Comparison of ENCODE assay signal across 9 cellular contexts in genomic region chr16:48383204-48383876, GRCh38. TPM values are rescaled to one million over a fixed set of nuclear protein-coding genes. Genes with fewer than 3 reads are reported as not detected.
DNase-seq lines count a peak whose midpoint lies in the region; ATAC-seq, FAIRE-seq and TF ChIP-seq lines count a peak whose summit lies in the region.
"Had no signal": no experiment of that assay in that cellular context is flagged by ENCODE, and none has a peak within 500 bp of the region (broad histone marks: within the 10 kb centered on the region; RNA-seq: fewer than 3 reads in every experiment).

No MANE protein-coding gene starts in this region.

- POLR2A ChIA-PET in K562 (lab: Yijun Ruan, JAX) = interaction anchor here (1.1 to 2.8 kb wide), 4 partner anchors 8 to 18 kb away, joined by 5 to 25 read pairs (median 10); no protein-coding TSS in a partner anchor

- no peak overlapping the region for H2AFZ ChIP-seq in K562 (ENCODE audit: low read depth, low read length)

- TF ChIP-seq POLR2A in heart left ventricle (IDR thresholded peaks at IDR 0.05) (no peak), K562 (conservative IDR thresholded peaks at IDR 0.05) (no peak)

- H3K4me1 ChIP-seq in heart left ventricle = peaks cover 15 to 65% (median 43%) of the 10 kb centered on the region in 12 donors
- peaks cover 26 to 30% of the 10 kb centered on the region in 2 experiments; a peak in 4 of 5 replicates for H3K4me1 ChIP-seq in K562 (replicated peaks in 1 of 2; ENCODE audit: control insufficient read depth in 2 of 2, insufficient read depth in 2 of 2, low read length in 2 of 2)
- H3K4me1 ChIP-seq in urinary bladder (ENCODE audit: insufficient read depth) = peaks cover 6% of the 10 kb centered on the region

- in situ Hi-C loops in K562 (cut with MboI) = no loop called here

- no peak for TF ChIP-seq RAD21 in K562 (CRISPR knock-in tag; conservative IDR thresholded peaks at IDR 0.05 in 1 of 2, IDR thresholded peaks at IDR 0.05 in 1 of 2)

- DNase-seq in heart left ventricle = no peak
- no peak for DNase-seq in cardiac septum (ENCODE audit: low spot score)
- no peak for DNase-seq in K562 (ENCODE audit: extremely low read depth in 1 of 4, low spot score in 3 of 4)
- peak; percentile 42 for DNase-seq in medulla oblongata (ENCODE audit: extremely low spot score)
- no peak for DNase-seq in GM10266 (ENCODE audit: extremely low spot score)
- no peak for DNase-seq in activated naive CD4-positive, alpha-beta T cell (lab: John Stamatoyannopoulos, UW)
- no peak for DNase-seq in NCI-H1092 treated with DMSO at 0.1 percent for 48 hours (lab: John Stamatoyannopoulos, UW)
- DNase-seq: NCI-H774 had no signal

- H3K9me3 ChIP-seq in heart left ventricle (no peaks in the 10 kb centered on the region), K562 (replicated peaks; ENCODE audit: control insufficient read depth, insufficient read depth, low read depth, low read length) (no peaks in the 10 kb centered on the region)

- H3K4me3 ChIP-seq in heart left ventricle (peak overlapping the region; percentile 65 to 99 (median 95)), K562 (peak overlapping the region; percentile 85), urinary bladder (ENCODE audit: low read depth, low read length) (peak overlapping the region; percentile 99)

- H3K9ac ChIP-seq in K562 (ENCODE audit: insufficient read depth in 1 of 2, low read depth in 2 of 2, low read length in 2 of 2) = peak overlapping the region in 1 of 2 experiments; percentile 79; a peak in 2 of 4 replicates

- peaks cover 48% of the 10 kb centered on the region for H4K20me1 ChIP-seq in K562 (replicated peaks; ENCODE audit: control insufficient read depth, insufficient read depth, low read length)

- CTCF ChIA-PET in K562 (lab: Yijun Ruan, JAX; ENCODE audit: low intra/inter-chr PET ratio) = no interaction called here

- H3K36me3 ChIP-seq in heart left ventricle (no peaks in the 10 kb centered on the region), K562 (ENCODE audit: control insufficient read depth, insufficient read depth, low read length) (no peaks in the 10 kb centered on the region), urinary bladder (ENCODE audit: insufficient read depth) (no peaks in the 10 kb centered on the region)

- intact Hi-C loops in heart left ventricle (cut with DNase I) (loop anchor here in 7 of 10 donors (2.0 to 10.0 kb wide), 5 partner anchors 17 to 241 kb away; partner anchors contain the start of gene N4BP1 (in 1 of the 7)), cardiac septum (cut with DNase I) (loop anchor here (10.0 kb wide), 1 partner anchor 151 kb away; no protein-coding TSS in a partner anchor), K562 (cut with micrococcal nuclease) (no loop called here)

- H3K4me2 ChIP-seq in K562 (ENCODE audit: insufficient read depth, low read length) = peak overlapping the region; percentile 95

- ATAC-seq in heart left ventricle (no peak), K562 (no peak)

- 29 to 41% (median 32%) methylated on average over 3 of the region's 3 CpGs for WGBS in heart left ventricle, 4 donors
- 24% methylated on average over 3 of the region's 3 CpGs for WGBS in K562 (ENCODE audit: insufficient coverage, low coverage, missing lambda C conversion rate)
- 38% methylated on average over 3 of the region's 3 CpGs for WGBS in urinary bladder

- H3K79me2 ChIP-seq in K562 (ENCODE audit: control insufficient read depth, insufficient read depth, low read length) = peaks cover 61% of the 10 kb centered on the region

- no peak for TF ChIP-seq EP300 in K562 (IDR thresholded peaks at IDR 0.05; ENCODE audit: low read length)

- H3K27me3 ChIP-seq in heart left ventricle (no peaks in the 10 kb centered on the region), K562 (ENCODE audit: control insufficient read depth in 2 of 2, insufficient read depth in 2 of 2, low read length in 2 of 2) (no peaks in the 10 kb centered on the region)

- FAIRE-seq in K562 (lab: Jason Lieb, UNC) = no peak

- H3K27ac ChIP-seq in heart left ventricle (peak overlapping the region in 11 of 12 donors; percentile 97 to 100 (median 99)), K562 (ENCODE audit: extremely low read depth, low read depth, low read length) (no peak overlapping the region; the same call in 2 of the 3 replicates), urinary bladder (ENCODE audit: low read depth) (no peak overlapping the region)

- TF ChIP-seq CTCF in heart left ventricle (IDR thresholded peaks at IDR 0.05) (no peak), K562 (IDR thresholded peaks at IDR 0.05 in 2 of 3, conservative IDR thresholded peaks at IDR 0.05 in 1 of 3; ENCODE audit: insufficient read depth in 2 of 3, low read depth in 1 of 3, low read length in 3 of 3) (no peak), GM10266 (IDR thresholded peaks at IDR 0.05; ENCODE audit: control insufficient read depth, insufficient read depth, low read depth, missing control alignments) (no peak)

- no peaks in the 10 kb centered on the region for H3K9me1 ChIP-seq in K562 (ENCODE audit: control insufficient read depth, insufficient read depth, low read length)

- BruUV-seq in K562 (replicated peaks; lab: Mats Ljungman, UMichigan) = no TSS peak

TF ChIP-seq in K562, 482 proteins besides CTCF, POLR2A, EP300 and RAD21 (continues in another document):
- TF ChIP-seq NFIX (CRISPR knock-in tag; IDR thresholded peaks at IDR 0.05; ENCODE audit: low read depth) (peak; percentile 31; the same call in 1 of the 2 replicates), KLF16 (IDR thresholded peaks at IDR 0.05) (no peak), NR4A1 (CRISPR knock-in tag; IDR thresholded peaks at IDR 0.05) (no peak), NR4A1 (tag; IDR thresholded peaks at IDR 0.05) (no peak)
- TF ChIP-seq, protein P1, sequence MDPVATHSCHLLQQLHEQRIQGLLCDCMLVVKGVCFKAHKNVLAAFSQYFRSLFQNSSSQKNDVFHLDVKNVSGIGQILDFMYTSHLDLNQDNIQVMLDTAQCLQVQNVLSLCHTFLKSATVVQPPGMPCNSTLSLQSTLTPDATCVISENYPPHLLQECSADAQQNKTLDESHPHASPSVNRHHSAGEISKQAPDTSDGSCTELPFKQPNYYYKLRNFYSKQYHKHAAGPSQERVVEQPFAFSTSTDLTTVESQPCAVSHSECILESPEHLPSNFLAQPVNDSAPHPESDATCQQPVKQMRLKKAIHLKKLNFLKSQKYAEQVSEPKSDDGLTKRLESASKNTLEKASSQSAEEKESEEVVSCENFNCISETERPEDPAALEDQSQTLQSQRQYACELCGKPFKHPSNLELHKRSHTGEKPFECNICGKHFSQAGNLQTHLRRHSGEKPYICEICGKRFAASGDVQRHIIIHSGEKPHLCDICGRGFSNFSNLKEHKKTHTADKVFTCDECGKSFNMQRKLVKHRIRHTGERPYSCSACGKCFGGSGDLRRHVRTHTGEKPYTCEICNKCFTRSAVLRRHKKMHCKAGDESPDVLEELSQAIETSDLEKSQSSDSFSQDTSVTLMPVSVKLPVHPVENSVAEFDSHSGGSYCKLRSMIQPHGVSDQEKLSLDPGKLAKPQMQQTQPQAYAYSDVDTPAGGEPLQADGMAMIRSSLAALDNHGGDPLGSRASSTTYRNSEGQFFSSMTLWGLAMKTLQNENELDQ (CRISPR knock-in tag; IDR thresholded peaks at IDR 0.05; ENCODE audit: borderline replicate concordance) = no peak

RNA-seq across cellular contexts. Expression of gene SIAH1, which starts 1.9 kb away (rescaled TPM):
- 10 to 100 TPM; 10.9 to 21.5 (median 15.5) TPM for total RNA-seq in heart left ventricle
- 10 to 100 TPM; 10.1 to 12.5 TPM for polyA plus RNA-seq in heart left ventricle
- total RNA-seq in cardiac septum = 13.8 TPM
- total RNA-seq in K562 (2011; cell fraction: chromatin; rRNA removed; ENCODE audit: low replicate concordance) = 28.3 and 61.3 TPM in 2 replicates
- 17.8 and 25.7 TPM in 2 replicates for total RNA-seq in K562 (2011; cell fraction: nucleolus; rRNA removed)
- total RNA-seq in K562 (2011; cell fraction: nucleoplasm; rRNA removed) = 37.4 and 58.5 TPM in 2 replicates
- total RNA-seq in K562 (2014; rRNA removed) = 10.9 and 11.2 TPM in 2 replicates
- total RNA-seq in K562 (2014; rRNA removed; fragmentation: Illumina TruSeq; extraction: Trizol) = 14.3 and 17.4 TPM in 2 replicates
- 12.5 and 12.7 TPM in 2 replicates for total RNA-seq in K562 (2015; rRNA removed; fragmentation: Illumina TruSeq; extraction: Trizol)
- total RNA-seq in K562 (2021) = 11.9 and 13.7 TPM in 2 replicates
- 11.7 and 13.0 TPM in 2 replicates for polyA plus RNA-seq in K562 (2011; rRNA removed)
- polyA plus RNA-seq in K562 (2011; cell fraction: cytosol; rRNA removed) = 9.5 and 11.8 TPM in 2 replicates
- 9.6 and 15.1 TPM in 2 replicates for polyA plus RNA-seq in K562 (2011; cell fraction: nucleus; rRNA removed)
- 9.5 and 13.5 TPM in 2 replicates for polyA plus RNA-seq in K562 (2012)
- 13.1 and 13.5 TPM in 2 replicates for polyA plus RNA-seq in K562 (2014; fragmentation: Illumina TruSeq; extraction: Trizol)
- 1 to 10 TPM; 4.1 to 6.5 TPM for polyA plus RNA-seq in K562 (2014; fragmentation: Nextera tagmentation; extraction: Ambion mirVana)
- polyA plus RNA-seq in K562 (2014; rRNA removed) = 9.6 and 14.0 TPM in 2 replicates
- 18.0 and 18.4 TPM in 2 replicates for polyA minus RNA-seq in K562 (2011; rRNA and poly(A)+ RNA removed)
- 6.7 and 9.7 TPM in 2 replicates for polyA minus RNA-seq in K562 (2011; cell fraction: cytosol; rRNA and poly(A)+ RNA removed)
- 9.2 and 18.0 TPM in 2 replicates for polyA minus RNA-seq in K562 (2011; cell fraction: nucleus; rRNA and poly(A)+ RNA removed)
- total RNA-seq in urinary bladder = 51.1 TPM
- polyA plus RNA-seq in urinary bladder = 17.2 TPM

Comparison
In these comparisons a context has a peak if more than half of its experiments do, and no peak if none do; other contexts are left out.
1. H3K27ac ChIP-seq: peak in heart left ventricle (11 of 12); none in K562 (single experiment) and urinary bladder (single experiment).
2. Peak in every context shown above with its lines, with median percentiles within 50 percentile points of each other: H3K4me3 ChIP-seq.